8 cellular contexts compared by ENCODE assay signal in the genomic region with DNA sequence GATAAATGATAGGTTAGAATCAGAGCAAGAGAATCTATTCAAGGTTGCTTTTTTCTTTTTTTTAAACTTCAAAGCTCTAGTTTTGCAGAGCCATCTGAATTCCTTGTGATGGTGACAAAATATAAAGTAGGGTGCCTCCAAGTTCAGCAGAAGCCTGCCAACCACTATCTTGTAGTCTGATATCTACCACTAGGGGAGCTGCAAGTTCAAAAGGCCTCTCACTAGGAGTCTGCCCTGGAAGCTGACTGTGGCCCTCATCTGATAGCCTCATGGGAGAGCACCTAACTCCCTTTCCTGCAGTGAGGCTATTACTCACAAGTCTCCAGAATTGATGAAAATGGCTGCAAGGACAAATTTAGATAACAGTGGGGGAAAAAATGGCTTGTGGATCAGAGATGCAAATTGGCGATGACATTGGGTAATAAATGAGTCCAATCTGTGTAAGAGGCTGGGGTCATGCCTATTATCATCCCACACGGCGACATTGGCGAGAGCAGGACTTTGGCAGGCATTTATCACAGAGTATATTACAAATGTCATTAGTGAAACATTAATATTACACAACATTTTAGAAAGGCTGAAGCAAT. TPM values are rescaled to one million over a fixed set of nuclear protein-coding genes. Genes with fewer than 3 reads are reported as not detected.
DNase-seq lines count a peak whose midpoint lies in the region; ATAC-seq and TF ChIP-seq lines count a peak whose summit lies in the region.
"Had no signal": no experiment of that assay in that cellular context is flagged by ENCODE, and none has a peak within 500 bp of the region (broad histone marks: within the 10 kb centered on the region; RNA-seq: fewer than 3 reads in every experiment).

No MANE protein-coding gene starts in this region.

- no peak overlapping the region for H3K27ac Mint-ChIP-seq in activated CD4-positive, alpha-beta T cell treated with anti-CD3 and anti-CD28 coated beads for 36 hours

- H3K27me3 ChIP-seq in WERI-Rb-1 (ENCODE audit: insufficient read depth, low read depth, severe bottlenecking): no peaks in the 10 kb centered on the region

- no peak overlapping the region for H3K4me3 Mint-ChIP-seq in activated CD4-positive, alpha-beta T cell treated with anti-CD3 and anti-CD28 coated beads for 36 hours

- CTCF ChIA-PET in activated CD4-positive, alpha-beta T cell treated with anti-CD3 and anti-CD28 coated beads for 36 hours (lab: Charles Lee): no interaction called here

- peak; percentile 82 for TF ChIP-seq CTCF in WERI-Rb-1 (IDR thresholded peaks at IDR 0.05; ENCODE audit: low read depth, low read length)

- ATAC-seq in GM18870 (IDR thresholded peaks at IDR 0.05; ENCODE audit: unreplicated experiment): peak; percentile 65
- ATAC-seq in activated CD4-positive, alpha-beta T cell treated with anti-CD3 and anti-CD28 coated beads for 36 hours: no peak

- H3K4me3 ChIP-seq in WERI-Rb-1 (ENCODE audit: low read depth, low read length): no peak overlapping the region

- no peak overlapping the region for H3K27ac ChIP-seq in WERI-Rb-1

- intact Hi-C loops in activated CD4-positive, alpha-beta T cell treated with anti-CD3 and anti-CD28 coated beads for 36 hours (cut with DNase I, micrococcal nuclease): no loop called here

- POLR2A ChIA-PET in activated CD4-positive, alpha-beta T cell treated with anti-CD3 and anti-CD28 coated beads for 36 hours (lab: Charles Lee): no interaction called here

- no peaks in the 10 kb centered on the region for H3K9me3 ChIP-seq in WERI-Rb-1 (ENCODE audit: severe bottlenecking)

- H3K9me3 Mint-ChIP-seq in activated CD4-positive, alpha-beta T cell treated with anti-CD3 and anti-CD28 coated beads for 36 hours (ENCODE audit: low read depth): peaks cover 6% of the 10 kb centered on the region

- H3K4me1 Mint-ChIP-seq in activated CD4-positive, alpha-beta T cell treated with anti-CD3 and anti-CD28 coated beads for 36 hours: no peaks in the 10 kb centered on the region

- H3K36me3 ChIP-seq in WERI-Rb-1: no peaks in the 10 kb centered on the region

- DNase-seq in HT1080 (ENCODE audit: low read depth): peak; percentile 42
- peak; percentile 43 for DNase-seq in WERI-Rb-1
- peak; percentile 20 for DNase-seq in medulla oblongata (ENCODE audit: extremely low spot score)
- DNase-seq in activated CD4-positive, alpha-beta T cell treated with anti-CD3 and anti-CD28 coated beads for 36 hours: no peak
- no peak for DNase-seq in 8988T
- no peak for DNase-seq in NCI-H345 (lab: John Stamatoyannopoulos, UW)

- H3K36me3 Mint-ChIP-seq in activated CD4-positive, alpha-beta T cell treated with anti-CD3 and anti-CD28 coated beads for 36 hours (ENCODE audit: low read depth): no peaks in the 10 kb centered on the region

- H3K27me3 Mint-ChIP-seq in activated CD4-positive, alpha-beta T cell treated with anti-CD3 and anti-CD28 coated beads for 36 hours: no peaks in the 10 kb centered on the region

RNA-seq across cellular contexts. Expression of gene ZP4, which starts 10.7 kb away (rescaled TPM):
- not detected in 2 replicates for total RNA-seq in HT1080 (2014; rRNA removed; shearing (Covaris generic))
- not detected in 2 replicates for polyA plus RNA-seq in HT1080 (2015; cell fraction: cytosol; rRNA removed)
- polyA plus RNA-seq in HT1080 (2015; cell fraction: nucleus; rRNA removed): not detected in 2 replicates
- total RNA-seq in activated CD4-positive, alpha-beta T cell treated with anti-CD3 and anti-CD28 coated beads for 36 hours: not detected
- total RNA-seq: T-helper 1 cell treated with Interleukin-12 subunit alpha and Interleukin-12 subunit beta and Interleukin-4 antibody, amounts not matched to agents 30 ng/mL and 1 ng/mL, for 36 hours had no signal

Comparison
In these comparisons a context has a peak if more than half of its experiments do, and no peak if none do; other contexts are left out.
1. DNase-seq: peak in HT1080 (single experiment), WERI-Rb-1 (single experiment) and medulla oblongata (single experiment); none in activated CD4-positive, alpha-beta T cell treated with anti-CD3 and anti-CD28 coated beads for 36 hours (single experiment), 8988T (single experiment) and NCI-H345 (single experiment).